In the genomic region with DNA sequence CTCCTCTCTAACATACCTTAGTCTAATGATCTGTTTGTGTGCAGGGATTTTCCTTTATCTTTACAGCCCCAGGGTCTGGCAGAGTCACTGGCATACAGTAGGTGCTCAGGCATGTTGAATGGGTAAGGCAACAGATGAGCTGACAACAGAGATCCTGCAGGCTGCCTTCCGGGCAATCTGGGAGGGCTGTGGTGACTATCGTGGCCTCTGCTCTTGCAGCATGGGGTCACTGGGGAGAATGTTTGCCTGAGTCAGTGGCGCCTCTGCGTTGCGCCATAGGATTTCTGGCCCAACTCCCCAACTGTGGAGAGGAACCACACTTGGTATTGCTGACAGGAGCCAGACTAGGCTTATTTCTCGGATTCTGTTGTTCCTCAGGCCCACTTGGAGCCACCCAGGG, we compare ENCODE assay signal across 11 cellular contexts.
DNase-seq lines count a peak whose midpoint lies in the region; ATAC-seq, FAIRE-seq and TF ChIP-seq lines count a peak whose summit lies in the region.
"Had no signal": no experiment of that assay in that cellular context is flagged by ENCODE, and none has a peak within 500 bp of the region (broad histone marks: within the 10 kb centered on the region; RNA-seq: fewer than 3 reads in every experiment).

No MANE protein-coding gene starts in this region.

- no peaks in the 10 kb centered on the region for H3K9me1 ChIP-seq in keratinocyte (ENCODE audit: control insufficient read depth, extremely low read depth, insufficient read depth, low read length)

- no peak for ATAC-seq in HG03378 (IDR thresholded peaks at IDR 0.05; ENCODE audit: unreplicated experiment)
- ATAC-seq: activated T-cell treated with anti-CD3 and anti-CD28 coated beads, Interleukin-2, amount 50 U/mL, for 4 hours had no signal

- H2AFZ ChIP-seq in keratinocyte (ENCODE audit: control insufficient read depth, low read length) = no peak overlapping the region

- H3K4me3 ChIP-seq in keratinocyte (ENCODE audit: control insufficient read depth in 2 of 3, extremely low read depth in 1 of 3, insufficient read depth in 2 of 3, low read depth in 1 of 3, low read length in 3 of 3) = no peak overlapping the region
- H3K4me3 ChIP-seq in subcutaneous abdominal adipose tissue (ENCODE audit: low read depth in 1 of 5, low read length in 5 of 5) = peak overlapping the region in 1 of 5 donors; percentile 29
- H3K4me3 ChIP-seq: HAP-1 had no signal

- dilution Hi-C loops in keratinocyte (cut with MboI; ENCODE audit: extremely low pct_ligation_motif_present, low sequenced_read_pairs) = no loop called here

- peaks cover 23% of the 10 kb centered on the region for H3K4me1 Mint-ChIP-seq in activated naive CD4-positive, alpha-beta T cell treated with anti-CD3 and anti-CD28 coated beads, Interleukin-2, amount 10 ng/mL, durations not matched to agents 7 days and 5 days

- H3K79me2 ChIP-seq in keratinocyte (ENCODE audit: control insufficient read depth, insufficient read depth, low read length) = no peaks in the 10 kb centered on the region

- H3K4me1 ChIP-seq in keratinocyte (ENCODE audit: control insufficient read depth, extremely low read depth, insufficient read depth, low read length) (peaks cover 63% of the 10 kb centered on the region), subcutaneous abdominal adipose tissue (ENCODE audit: control insufficient read depth in 5 of 5, insufficient read depth in 5 of 5, low read length in 5 of 5) (peaks cover 23 to 60% (median 53%) of the 10 kb centered on the region in 5 donors)

- no peaks in the 10 kb centered on the region for H3K9me3 Mint-ChIP-seq in activated naive CD4-positive, alpha-beta T cell treated with anti-CD3 and anti-CD28 coated beads, Interleukin-2, amount 10 ng/mL, durations not matched to agents 7 days and 5 days
- H3K9me3 Mint-ChIP-seq: activated T-cell treated with anti-CD3 and anti-CD28 coated beads, Interleukin-2, amount 50 U/mL, for 4 hours had no signal

- H3K9ac ChIP-seq in keratinocyte (ENCODE audit: control insufficient read depth, extremely low read depth, insufficient read depth, low read length) (peak overlapping the region; percentile 85), subcutaneous abdominal adipose tissue (ENCODE audit: low read length in 5 of 5) (peak overlapping the region in 4 of 5 donors; percentile 14 to 71 (median 54))

- H3K27me3 ChIP-seq in keratinocyte (ENCODE audit: control insufficient read depth, extremely low read depth, insufficient read depth, low read length) (no peaks in the 10 kb centered on the region), subcutaneous abdominal adipose tissue (ENCODE audit: control insufficient read depth in 5 of 5, insufficient read depth in 4 of 5, low read length in 5 of 5) (no peaks in the 10 kb centered on the region)

- peak overlapping the region; percentile 97 for H3K27ac ChIP-seq in keratinocyte (ENCODE audit: control insufficient read depth, insufficient read depth, low read length)
- H3K27ac ChIP-seq in subcutaneous abdominal adipose tissue (ENCODE audit: low read depth, low read length) = peak overlapping the region; percentile 96

- H3K36me3 ChIP-seq in keratinocyte (ENCODE audit: control insufficient read depth in 2 of 2, extremely low read depth in 1 of 2, insufficient read depth in 2 of 2, low read length in 2 of 2) (no peaks in the 10 kb centered on the region), subcutaneous abdominal adipose tissue (ENCODE audit: control insufficient read depth in 5 of 5, insufficient read depth in 5 of 5, low read length in 5 of 5) (no peaks in the 10 kb centered on the region)
- H3K36me3 ChIP-seq: HAP-1 had no signal

- H3K9me3 ChIP-seq in keratinocyte (ENCODE audit: control insufficient read depth, low read depth, low read length) (no peaks in the 10 kb centered on the region), subcutaneous abdominal adipose tissue (ENCODE audit: control insufficient read depth in 5 of 5, low read length in 5 of 5) (no peaks in the 10 kb centered on the region)
- H3K9me3 ChIP-seq: HAP-1 had no signal

- FAIRE-seq in keratinocyte (lab: Jason Lieb, UNC) = peak; percentile 97

- DNase-seq in HT1080 (ENCODE audit: low read depth) (peak; percentile 66), brain pericyte (ENCODE audit: low read depth, low spot score) (peak; percentile 77), keratinocyte (ENCODE audit: low read depth, low spot score) (peak; percentile 98), NCI-H774 (lab: John Stamatoyannopoulos, UW) (no peak), NCI-H1092 (lab: John Stamatoyannopoulos, UW) (no peak)
- no peak for DNase-seq in activated naive CD4-positive, alpha-beta T cell treated with anti-CD3 and anti-CD28 coated beads, Interleukin-2, amount 10 ng/mL, durations not matched to agents 7 days and 5 days
- DNase-seq: activated T-cell treated with anti-CD3 and anti-CD28 coated beads, Interleukin-2, amount 50 U/mL, for 4 hours; SHP77 treated with DMSO at 0.1 percent for 48 hours had no signal

- CTCF ChIA-PET in activated naive CD4-positive, alpha-beta T cell treated with anti-CD3 and anti-CD28 coated beads, Interleukin-2, amount 10 ng/mL, durations not matched to agents 7 days and 5 days (lab: Charles Lee) = interaction anchor here (1.4 kb wide), 1 partner anchor 376 kb away, joined by 3 read pairs; no protein-coding TSS in a partner anchor

- H3K4me2 ChIP-seq in keratinocyte (ENCODE audit: control insufficient read depth, extremely low read depth, insufficient read depth, low read depth, low read length) = peak overlapping the region; percentile 60

- H3K27me3 Mint-ChIP-seq in activated naive CD4-positive, alpha-beta T cell treated with anti-CD3 and anti-CD28 coated beads, Interleukin-2, amount 10 ng/mL, durations not matched to agents 7 days and 5 days = peaks cover 21% of the 10 kb centered on the region

- H3K36me3 Mint-ChIP-seq in activated naive CD4-positive, alpha-beta T cell treated with anti-CD3 and anti-CD28 coated beads, Interleukin-2, amount 10 ng/mL, durations not matched to agents 7 days and 5 days = no peaks in the 10 kb centered on the region

- no peaks in the 10 kb centered on the region for H4K20me1 ChIP-seq in keratinocyte (ENCODE audit: control insufficient read depth, extremely low read depth, insufficient read depth, low read length)

- TF ChIP-seq CTCF in keratinocyte (optimal IDR thresholded peaks at IDR 0.05 in 1 of 3, IDR thresholded peaks at IDR 0.05 in 1 of 3, conservative IDR thresholded peaks at IDR 0.05 in 1 of 3; ENCODE audit: extremely low read depth in 1 of 3, insufficient read depth in 2 of 3, low read length in 3 of 3) = no peak

- H3K27ac Mint-ChIP-seq in activated naive CD4-positive, alpha-beta T cell treated with anti-CD3 and anti-CD28 coated beads, Interleukin-2, amount 10 ng/mL, durations not matched to agents 7 days and 5 days = no peak overlapping the region

- no peak overlapping the region for H3K4me3 Mint-ChIP-seq in activated naive CD4-positive, alpha-beta T cell treated with anti-CD3 and anti-CD28 coated beads, Interleukin-2, amount 10 ng/mL, durations not matched to agents 7 days and 5 days
- H3K4me3 Mint-ChIP-seq: activated T-cell treated with anti-CD3 and anti-CD28 coated beads, Interleukin-2, amount 50 U/mL, for 4 hours had no signal

Comparison
In these comparisons a context has a peak if more than half of its experiments do, and no peak if none do; other contexts are left out.
1. DNase-seq: peak in HT1080 (single experiment), brain pericyte (single experiment) and keratinocyte (single experiment); none in activated naive CD4-positive, alpha-beta T cell treated with anti-CD3 and anti-CD28 coated beads, Interleukin-2, amount 10 ng/mL, durations not matched to agents 7 days and 5 days (single experiment), NCI-H774 (single experiment) and NCI-H1092 (single experiment).